ENCODE assay signal across 8 cellular contexts in genomic region chrX:49269010-49269767, GRCh38. TPM values are rescaled to one million over a fixed set of nuclear protein-coding genes. Genes with fewer than 3 reads are reported as not detected.
DNase-seq lines count a peak whose midpoint lies in the region; ATAC-seq and TF ChIP-seq lines count a peak whose summit lies in the region.

No MANE protein-coding gene starts in this region.

- no peaks in the 10 kb centered on the region for H4K20me1 ChIP-seq in OCI-LY1 (ENCODE audit: insufficient read depth, low read length)

- H3K9me2 ChIP-seq in OCI-LY1 (ENCODE audit: low read depth, low read length) = no peaks in the 10 kb centered on the region

- no peaks in the 10 kb centered on the region for H3K9me3 ChIP-seq in OCI-LY1 (ENCODE audit: low read length)

- H3K36me3 Mint-ChIP-seq in endothelial cell (ENCODE audit: low read depth, unreplicated experiment) = peaks cover 4% of the 10 kb centered on the region
- H3K36me3 Mint-ChIP-seq in mesothelial cell of epicardium = no peaks in the 10 kb centered on the region

- peak overlapping the region; percentile 70 for H3K4me3 ChIP-seq in OCI-LY1 (ENCODE audit: low read depth, low read length, poor library complexity, severe bottlenecking)

- H3K4me2 ChIP-seq in OCI-LY1 (ENCODE audit: low read length) = peak overlapping the region; percentile 73

- H3F3A ChIP-seq in OCI-LY1 (ENCODE audit: insufficient read depth, low read length) = no peaks in the 10 kb centered on the region

- no peak overlapping the region for H2AFZ ChIP-seq in OCI-LY1 (ENCODE audit: low read length)

- H3K4me3 Mint-ChIP-seq in endothelial cell (ENCODE audit: unreplicated experiment) = peak overlapping the region; percentile 99
- H3K4me3 Mint-ChIP-seq in mesothelial cell of epicardium = peak overlapping the region; percentile 87

- no peaks in the 10 kb centered on the region for H3K27me3 ChIP-seq in OCI-LY1 (ENCODE audit: insufficient read depth, low read length)

- H3K27ac Mint-ChIP-seq in endothelial cell (ENCODE audit: unreplicated experiment) = peak overlapping the region; percentile 100
- H3K27ac Mint-ChIP-seq in mesothelial cell of epicardium = peak overlapping the region; percentile 99

- peaks cover 24% of the 10 kb centered on the region for H3K4me1 Mint-ChIP-seq in endothelial cell (ENCODE audit: unreplicated experiment)
- H3K4me1 Mint-ChIP-seq in mesothelial cell of epicardium = peaks cover 24% of the 10 kb centered on the region

- TF ChIP-seq CTCF in OCI-LY1 (IDR thresholded peaks at IDR 0.05; ENCODE audit: low read length) (no peak), endothelial cell (IDR thresholded peaks at IDR 0.05; ENCODE audit: unreplicated experiment) (no peak), mesothelial cell of epicardium (IDR thresholded peaks at IDR 0.05; ENCODE audit: unreplicated experiment) (no peak)

- peak; percentile 80 for ATAC-seq in GM21526 (IDR thresholded peaks at IDR 0.05; ENCODE audit: low FRiP score, unreplicated experiment)

- peaks cover 12% of the 10 kb centered on the region for H3K79me2 ChIP-seq in OCI-LY1 (ENCODE audit: insufficient read depth, low read length)

- H3K9me3 Mint-ChIP-seq in endothelial cell (ENCODE audit: unreplicated experiment) = no peaks in the 10 kb centered on the region
- H3K9me3 Mint-ChIP-seq in mesothelial cell of epicardium = peaks cover 16% of the 10 kb centered on the region

- DNase-seq in DMS 273 (lab: John Stamatoyannopoulos, UW; ENCODE audit: unreplicated experiment) (peak; percentile 99), HuH-7 (ENCODE audit: low spot score) (peak; percentile 90), activated T-cell treated with anti-CD3 and anti-CD28 coated beads for 1 hour (ENCODE audit: low read depth) (peak; percentile 86), endothelial cell (ENCODE audit: low spot score) (peak; percentile 78), mesothelial cell of epicardium (ENCODE audit: low spot score in 2 of 2, unreplicated experiment in 2 of 2) (peak; percentile 87 to 91)
- peak; percentile 86 to 94 for DNase-seq in stimulated activated CD8-positive, alpha-beta memory T cell treated with anti-CD3 and anti-CD28 coated beads, Interleukin-15, amount 100 ng/mL, for 4 hours (ENCODE audit: low read depth in 2 of 2)

- no peaks in the 10 kb centered on the region; the same call in 1 of the 2 replicates for H3K36me3 ChIP-seq in OCI-LY1 (ENCODE audit: insufficient read depth, low read length)

- H3K27ac ChIP-seq in OCI-LY1 (ENCODE audit: low read depth, low read length, poor library complexity, severe bottlenecking) = peak overlapping the region; percentile 79

- H3K27me3 Mint-ChIP-seq in endothelial cell (ENCODE audit: unreplicated experiment) = peaks cover 13% of the 10 kb centered on the region
- H3K27me3 Mint-ChIP-seq in mesothelial cell of epicardium (ENCODE audit: low read depth) = no peaks in the 10 kb centered on the region

- H3K4me1 ChIP-seq in OCI-LY1 (ENCODE audit: insufficient read depth, low read length, severe bottlenecking) = peaks cover 38% of the 10 kb centered on the region

- H3K9ac ChIP-seq in OCI-LY1 (ENCODE audit: low read length) = peak overlapping the region; percentile 74

RNA-seq across cellular contexts. Expression of gene PPP1R3F, which starts 0.4 kb away (rescaled TPM):
- total RNA-seq in endothelial cell (ENCODE audit: unreplicated experiment) (6.0 TPM), mesothelial cell of epicardium (8.9 to 11.4 TPM (median 9.6 TPM) in 3 replicates)

RNA-seq across cellular contexts. Expression of gene FOXP3, which starts 4.7 kb away (rescaled TPM):
- 0.26 TPM for total RNA-seq in endothelial cell (ENCODE audit: unreplicated experiment)
- 0.27 to 0.34 TPM (median 0.32 TPM) in 3 replicates for total RNA-seq in mesothelial cell of epicardium

RNA-seq across cellular contexts. Expression of gene CCDC22, which starts 33.9 kb away (rescaled TPM):
- total RNA-seq in endothelial cell (ENCODE audit: unreplicated experiment) (24.2 TPM), mesothelial cell of epicardium (15.4 to 17.5 TPM (median 15.7 TPM) in 3 replicates)

RNA-seq across cellular contexts. Expression of gene GAGE10, which starts 34.3 kb away (rescaled TPM):
- total RNA-seq in endothelial cell (ENCODE audit: unreplicated experiment) = not detected
- not detected in 3 replicates for total RNA-seq in mesothelial cell of epicardium

RNA-seq across cellular contexts. Expression of gene CACNA1F, which starts 36.0 kb away (rescaled TPM):
- total RNA-seq in endothelial cell (ENCODE audit: unreplicated experiment) = 0.59 TPM
- total RNA-seq in mesothelial cell of epicardium = 0.32 to 0.75 TPM (median 0.47 TPM) in 3 replicates

Comparison
In these comparisons a context has a peak if more than half of its experiments do, and no peak if none do; other contexts are left out.
1. Peak in every context shown above with its lines: DNase-seq, ATAC-seq, H3K4me3 ChIP-seq and H3K27ac ChIP-seq.